ENCODE assay signal across 1 cellular context in the genomic region with DNA sequence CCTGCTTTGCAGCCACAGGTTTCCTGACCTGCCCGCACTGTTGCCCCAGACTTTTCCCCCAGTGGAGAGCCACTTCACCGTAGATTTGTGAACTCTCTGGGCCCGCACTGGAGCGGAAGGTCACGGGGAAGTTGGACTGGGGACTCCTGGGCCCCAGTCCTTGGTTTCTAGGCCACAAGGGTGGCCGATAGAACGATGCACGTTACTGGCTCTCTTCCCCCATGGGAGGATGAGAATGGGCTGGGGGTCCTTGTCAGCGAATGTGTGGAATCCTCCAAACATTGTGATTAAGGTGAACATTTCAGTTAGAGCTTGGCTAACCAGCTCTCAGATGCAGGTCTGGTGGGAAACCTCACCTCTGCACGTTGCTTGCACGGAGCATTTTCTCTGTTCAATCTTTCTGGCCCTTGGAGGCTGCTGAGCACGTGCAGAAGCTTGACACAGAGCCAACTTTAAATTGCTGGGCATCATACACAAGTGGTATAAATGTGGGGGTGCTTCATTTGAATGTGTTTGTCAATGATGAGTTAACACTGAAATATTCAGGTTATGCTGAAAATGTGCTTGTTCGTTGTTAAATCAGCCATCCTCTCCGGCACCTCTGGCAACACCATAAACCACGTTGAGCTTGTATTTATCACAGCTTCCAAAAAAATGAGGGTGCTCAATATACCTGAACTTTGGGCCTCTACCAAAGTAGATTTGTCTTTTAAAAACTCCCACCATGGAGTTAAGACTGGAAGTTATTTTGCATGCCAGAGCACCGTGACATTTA.
TF ChIP-seq lines count a peak whose summit lies in the region.

No MANE protein-coding gene starts in this region.

TF ChIP-seq in HepG2, 621 proteins besides CTCF, POLR2A, EP300 and RAD21 (continued from another document and continues in another):
- 0 out of 2 replicates have a peak, but pooled peaks have one; percentile 42 for TF ChIP-seq ZNF350 (CRISPR knock-in tag; IDR thresholded peaks at IDR 0.05; ENCODE audit: borderline replicate concordance, low read depth)
- TF ChIP-seq ZMYM4 (CRISPR knock-in tag; IDR thresholded peaks at IDR 0.05) = no peak; the same call in 1 of the 2 replicates
- TF ChIP-seq, protein P1, sequence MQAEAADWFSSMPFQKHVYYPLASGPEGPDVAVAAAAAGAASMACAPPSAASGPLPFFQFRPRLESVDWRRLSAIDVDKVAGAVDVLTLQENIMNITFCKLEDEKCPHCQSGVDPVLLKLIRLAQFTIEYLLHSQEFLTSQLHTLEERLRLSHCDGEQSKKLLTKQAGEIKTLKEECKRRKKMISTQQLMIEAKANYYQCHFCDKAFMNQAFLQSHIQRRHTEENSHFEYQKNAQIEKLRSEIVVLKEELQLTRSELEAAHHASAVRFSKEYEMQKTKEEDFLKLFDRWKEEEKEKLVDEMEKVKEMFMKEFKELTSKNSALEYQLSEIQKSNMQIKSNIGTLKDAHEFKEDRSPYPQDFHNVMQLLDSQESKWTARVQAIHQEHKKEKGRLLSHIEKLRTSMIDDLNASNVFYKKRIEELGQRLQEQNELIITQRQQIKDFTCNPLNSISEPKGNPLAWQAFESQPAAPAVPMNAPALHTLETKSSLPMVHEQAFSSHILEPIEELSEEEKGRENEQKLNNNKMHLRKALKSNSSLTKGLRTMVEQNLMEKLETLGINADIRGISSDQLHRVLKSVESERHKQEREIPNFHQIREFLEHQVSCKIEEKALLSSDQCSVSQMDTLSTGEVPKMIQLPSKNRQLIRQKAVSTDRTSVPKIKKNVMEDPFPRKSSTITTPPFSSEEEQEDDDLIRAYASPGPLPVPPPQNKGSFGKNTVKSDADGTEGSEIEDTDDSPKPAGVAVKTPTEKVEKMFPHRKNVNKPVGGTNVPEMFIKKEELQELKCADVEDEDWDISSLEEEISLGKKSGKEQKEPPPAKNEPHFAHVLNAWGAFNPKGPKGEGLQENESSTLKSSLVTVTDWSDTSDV (CRISPR knock-in tag; IDR thresholded peaks at IDR 0.05) = 0 out of 2 replicates have a peak, but pooled peaks have one; percentile 25
- TF ChIP-seq, protein P2, sequence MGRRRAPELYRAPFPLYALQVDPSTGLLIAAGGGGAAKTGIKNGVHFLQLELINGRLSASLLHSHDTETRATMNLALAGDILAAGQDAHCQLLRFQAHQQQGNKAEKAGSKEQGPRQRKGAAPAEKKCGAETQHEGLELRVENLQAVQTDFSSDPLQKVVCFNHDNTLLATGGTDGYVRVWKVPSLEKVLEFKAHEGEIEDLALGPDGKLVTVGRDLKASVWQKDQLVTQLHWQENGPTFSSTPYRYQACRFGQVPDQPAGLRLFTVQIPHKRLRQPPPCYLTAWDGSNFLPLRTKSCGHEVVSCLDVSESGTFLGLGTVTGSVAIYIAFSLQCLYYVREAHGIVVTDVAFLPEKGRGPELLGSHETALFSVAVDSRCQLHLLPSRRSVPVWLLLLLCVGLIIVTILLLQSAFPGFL (CRISPR knock-in tag; IDR thresholded peaks at IDR 0.05) = no peak
- TF ChIP-seq FOXA3 (CRISPR knock-in tag; IDR thresholded peaks at IDR 0.05) = no peak
- no peak for TF ChIP-seq SAFB2 (CRISPR knock-in tag; IDR thresholded peaks at IDR 0.05; ENCODE audit: borderline replicate concordance, low read depth)
- no peak for TF ChIP-seq TCF12 (IDR thresholded peaks at IDR 0.05)
- TF ChIP-seq TCF12 (CRISPR knock-in tag; IDR thresholded peaks at IDR 0.05) = no peak
- no peak for TF ChIP-seq ZBTB3 (CRISPR knock-in tag; IDR thresholded peaks at IDR 0.05; ENCODE audit: borderline replicate concordance, low read depth)
- no peak for TF ChIP-seq BRF2 (CRISPR knock-in tag; IDR thresholded peaks at IDR 0.05)
- peak; percentile 38; the same call in 1 of the 2 replicates for TF ChIP-seq ZFP91 (CRISPR knock-in tag; IDR thresholded peaks at IDR 0.05; ENCODE audit: borderline replicate concordance)
- no peak for TF ChIP-seq ZNF333 (CRISPR knock-in tag; IDR thresholded peaks at IDR 0.05; ENCODE audit: borderline replicate concordance)
- no peak for TF ChIP-seq ZNF747 (CRISPR knock-in tag; IDR thresholded peaks at IDR 0.05; ENCODE audit: borderline replicate concordance)
- 0 out of 2 replicates have a peak, but pooled peaks have one; percentile 21 for TF ChIP-seq ZBED4 (CRISPR knock-in tag; IDR thresholded peaks at IDR 0.05; ENCODE audit: borderline replicate concordance)
- no peak for TF ChIP-seq ZNF234 (CRISPR knock-in tag; conservative IDR thresholded peaks at IDR 0.05)
- TF ChIP-seq, protein P3, sequence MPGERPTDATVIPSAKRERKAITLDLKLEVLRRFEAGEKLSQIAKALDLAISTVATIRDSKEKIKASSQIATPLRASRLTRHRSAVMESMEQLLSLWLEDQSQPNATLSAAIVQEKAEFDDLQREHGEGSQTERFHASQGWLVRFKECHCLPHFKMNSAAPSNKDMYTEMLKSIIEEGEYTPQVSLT (CRISPR knock-in tag; IDR thresholded peaks at IDR 0.05; ENCODE audit: borderline replicate concordance, low read depth) = no peak
- peak; percentile 7; the same call in 1 of the 2 replicates for TF ChIP-seq KDM5B (CRISPR knock-in tag; IDR thresholded peaks at IDR 0.05; ENCODE audit: borderline replicate concordance)
- no peak for TF ChIP-seq POLR2G (IDR thresholded peaks at IDR 0.05; ENCODE audit: low read depth, low read length)
- TF ChIP-seq ZNF724P (CRISPR knock-in tag; IDR thresholded peaks at IDR 0.05; ENCODE audit: borderline replicate concordance) = no peak
- no peak for TF ChIP-seq ZSCAN30 (CRISPR knock-in tag; IDR thresholded peaks at IDR 0.05)
- TF ChIP-seq JDP2 (CRISPR knock-in tag; IDR thresholded peaks at IDR 0.05; ENCODE audit: borderline replicate concordance) = no peak
- TF ChIP-seq ESRRA (CRISPR knock-in tag; IDR thresholded peaks at IDR 0.05; ENCODE audit: low read depth) = 0 out of 2 replicates have a peak, but pooled peaks have one; percentile 8
- no peak for TF ChIP-seq SRSF1 (optimal IDR thresholded peaks at IDR 0.05; ENCODE audit: low read depth, low read length)
- TF ChIP-seq ZNF790 (CRISPR knock-in tag; IDR thresholded peaks at IDR 0.05; ENCODE audit: borderline replicate concordance) = peak; percentile 21; the same call in 1 of the 2 replicates
- no peak for TF ChIP-seq ZNF143 (CRISPR knock-in tag; IDR thresholded peaks at IDR 0.05)
- no peak for TF ChIP-seq ARNT2 (CRISPR knock-in tag; IDR thresholded peaks at IDR 0.05; ENCODE audit: low read depth)
- no peak for TF ChIP-seq ZNF256 (CRISPR knock-in tag; conservative IDR thresholded peaks at IDR 0.05)
- no peak for TF ChIP-seq U2AF2 (IDR thresholded peaks at IDR 0.05; ENCODE audit: low read depth, low read length)
- no peak for TF ChIP-seq TAF1 (CRISPR knock-in tag; IDR thresholded peaks at IDR 0.05)
- no peak for TF ChIP-seq KDM4B (CRISPR knock-in tag; IDR thresholded peaks at IDR 0.05)
- TF ChIP-seq, protein P4, sequence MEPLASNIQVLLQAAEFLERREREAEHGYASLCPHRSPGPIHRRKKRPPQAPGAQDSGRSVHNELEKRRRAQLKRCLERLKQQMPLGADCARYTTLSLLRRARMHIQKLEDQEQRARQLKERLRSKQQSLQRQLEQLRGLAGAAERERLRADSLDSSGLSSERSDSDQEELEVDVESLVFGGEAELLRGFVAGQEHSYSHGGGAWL (CRISPR knock-in tag; IDR thresholded peaks at IDR 0.05) = no peak; the same call in 1 of the 2 replicates
- peak; percentile 75; the same call in 1 of the 2 replicates for TF ChIP-seq ZBTB8A (CRISPR knock-in tag; IDR thresholded peaks at IDR 0.05; ENCODE audit: borderline replicate concordance, low read depth)
- TF ChIP-seq KLF11 (CRISPR knock-in tag; IDR thresholded peaks at IDR 0.05) = no peak
- no peak; the same call in 1 of the 2 replicates for TF ChIP-seq FOXO1 (CRISPR knock-in tag; IDR thresholded peaks at IDR 0.05)
- TF ChIP-seq, protein P5, sequence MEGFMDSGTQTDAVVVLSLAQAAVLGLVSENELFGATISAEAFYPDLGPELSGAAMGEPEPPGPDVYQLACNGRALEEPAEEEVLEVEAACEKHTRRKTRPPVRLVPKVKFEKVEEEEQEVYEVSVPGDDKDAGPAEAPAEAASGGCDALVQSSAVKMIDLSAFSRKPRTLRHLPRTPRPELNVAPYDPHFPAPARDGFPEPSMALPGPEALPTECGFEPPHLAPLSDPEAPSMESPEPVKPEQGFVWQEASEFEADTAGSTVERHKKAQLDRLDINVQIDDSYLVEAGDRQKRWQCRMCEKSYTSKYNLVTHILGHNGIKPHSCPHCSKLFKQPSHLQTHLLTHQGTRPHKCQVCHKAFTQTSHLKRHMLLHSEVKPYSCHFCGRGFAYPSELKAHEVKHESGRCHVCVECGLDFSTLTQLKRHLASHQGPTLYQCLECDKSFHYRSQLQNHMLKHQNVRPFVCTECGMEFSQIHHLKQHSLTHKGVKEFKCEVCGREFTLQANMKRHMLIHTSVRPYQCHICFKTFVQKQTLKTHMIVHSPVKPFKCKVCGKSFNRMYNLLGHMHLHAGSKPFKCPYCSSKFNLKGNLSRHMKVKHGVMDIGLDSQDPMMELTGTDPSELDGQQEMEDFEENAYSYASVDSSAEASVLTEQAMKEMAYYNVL (CRISPR knock-in tag; IDR thresholded peaks at IDR 0.05; ENCODE audit: borderline replicate concordance) = no peak
- no peak for TF ChIP-seq ZNF260 (CRISPR knock-in tag; IDR thresholded peaks at IDR 0.05; ENCODE audit: borderline replicate concordance, low read depth)
- no peak for TF ChIP-seq RBAK (CRISPR knock-in tag; IDR thresholded peaks at IDR 0.05)
- TF ChIP-seq JUNB (CRISPR knock-in tag; IDR thresholded peaks at IDR 0.05; ENCODE audit: borderline replicate concordance) = no peak
- TF ChIP-seq KDM5A (IDR thresholded peaks at IDR 0.05; ENCODE audit: borderline replicate concordance, low read length) = no peak
- no peak for TF ChIP-seq TOPORS (CRISPR knock-in tag; IDR thresholded peaks at IDR 0.05)
- TF ChIP-seq ZNF101 (CRISPR knock-in tag; IDR thresholded peaks at IDR 0.05; ENCODE audit: borderline replicate concordance, low read depth) = no peak
- TF ChIP-seq MEF2D (CRISPR knock-in tag; IDR thresholded peaks at IDR 0.05) = no peak
- no peak for TF ChIP-seq NFIB (CRISPR knock-in tag; IDR thresholded peaks at IDR 0.05; ENCODE audit: borderline replicate concordance)
- TF ChIP-seq, protein P6, sequence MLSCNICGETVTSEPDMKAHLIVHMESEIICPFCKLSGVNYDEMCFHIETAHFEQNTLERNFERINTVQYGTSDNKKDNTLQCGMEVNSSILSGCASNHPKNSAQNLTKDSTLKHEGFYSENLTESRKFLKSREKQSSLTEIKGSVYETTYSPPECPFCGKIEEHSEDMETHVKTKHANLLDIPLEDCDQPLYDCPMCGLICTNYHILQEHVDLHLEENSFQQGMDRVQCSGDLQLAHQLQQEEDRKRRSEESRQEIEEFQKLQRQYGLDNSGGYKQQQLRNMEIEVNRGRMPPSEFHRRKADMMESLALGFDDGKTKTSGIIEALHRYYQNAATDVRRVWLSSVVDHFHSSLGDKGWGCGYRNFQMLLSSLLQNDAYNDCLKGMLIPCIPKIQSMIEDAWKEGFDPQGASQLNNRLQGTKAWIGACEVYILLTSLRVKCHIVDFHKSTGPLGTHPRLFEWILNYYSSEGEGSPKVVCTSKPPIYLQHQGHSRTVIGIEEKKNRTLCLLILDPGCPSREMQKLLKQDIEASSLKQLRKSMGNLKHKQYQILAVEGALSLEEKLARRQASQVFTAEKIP (CRISPR knock-in tag; IDR thresholded peaks at IDR 0.05; ENCODE audit: borderline replicate concordance) = no peak
- TF ChIP-seq JARID2 (CRISPR knock-in tag; IDR thresholded peaks at IDR 0.05; ENCODE audit: insufficient replicate concordance) = no peak
- no peak for TF ChIP-seq ZNF44 (CRISPR knock-in tag; IDR thresholded peaks at IDR 0.05)
